7 cellular contexts compared by ENCODE assay signal in genomic region chr17:40284085-40284713, GRCh38. TPM values are rescaled to one million over a fixed set of nuclear protein-coding genes. Genes with fewer than 3 reads are reported as not detected.
A peak's percentile ranks its signal among the peaks of the same experiment; 100 is the strongest.
DNase-seq lines count a peak whose midpoint lies in the region; ATAC-seq and TF ChIP-seq lines count a peak whose summit lies in the region.

No MANE protein-coding gene starts in this region.

- peaks cover 22% of the 10 kb centered on the region for H3F3A ChIP-seq in smooth muscle cell (ENCODE audit: low read depth)

- no peak for TF ChIP-seq POLR2A in gastroesophageal sphincter (IDR thresholded peaks at IDR 0.05)

- H3K79me2 ChIP-seq in smooth muscle cell (ENCODE audit: low read depth): peaks cover 5% of the 10 kb centered on the region

- H3K27me3 ChIP-seq in gastroesophageal sphincter: no peaks in the 10 kb centered on the region
- H3K27me3 ChIP-seq in smooth muscle cell (ENCODE audit: low read depth): no peaks in the 10 kb centered on the region

- H3K27ac ChIP-seq in gastroesophageal sphincter: peak overlapping the region in 3 of 4 donors; percentile 43 to 73 (median 64)
- H3K27ac ChIP-seq in smooth muscle cell (ENCODE audit: low read depth): peak overlapping the region; percentile 92

- H3K4me3 Mint-ChIP-seq in HFFc6: peak overlapping the region; percentile 86

- peaks cover 56% of the 10 kb centered on the region for H3K4me1 Mint-ChIP-seq in HFFc6 (ENCODE audit: low read depth)

- H3K9me3 ChIP-seq in gastroesophageal sphincter: no peaks in the 10 kb centered on the region
- no peaks in the 10 kb centered on the region for H3K9me3 ChIP-seq in smooth muscle cell (replicated peaks; ENCODE audit: low read depth)

- peak; percentile 64 for TF ChIP-seq CTCF in HFFc6 (IDR thresholded peaks at IDR 0.05)
- TF ChIP-seq CTCF in WI38 (IDR thresholded peaks at IDR 0.05; ENCODE audit: low read depth, low read length): peak; percentile 23; the same call in 1 of the 2 replicates
- peak in 2 of 4 experiments; percentile 15 to 26 for TF ChIP-seq CTCF in gastroesophageal sphincter (IDR thresholded peaks at IDR 0.05)
- peak; percentile 5 for TF ChIP-seq CTCF in smooth muscle cell (IDR thresholded peaks at IDR 0.05; ENCODE audit: borderline replicate concordance, insufficient read depth, poor library complexity, severe bottlenecking)

- H3K27me3 Mint-ChIP-seq in HFFc6 (ENCODE audit: insufficient read depth): peaks cover 12% of the 10 kb centered on the region; the same call in 1 of the 2 replicates

- peaks cover 16% of the 10 kb centered on the region for H4K20me1 ChIP-seq in smooth muscle cell (ENCODE audit: low read depth)

- H3K27ac Mint-ChIP-seq in HFFc6: peak overlapping the region; percentile 93

- H3K4me2 ChIP-seq in smooth muscle cell: peak overlapping the region; percentile 75

- H3K9ac ChIP-seq in smooth muscle cell (ENCODE audit: low read depth): peak overlapping the region; percentile 70

- H3K36me3 ChIP-seq in gastroesophageal sphincter: peaks cover 0 to 31% of the 10 kb centered on the region in 2 donors
- H3K36me3 ChIP-seq in smooth muscle cell (ENCODE audit: low read depth): no peaks in the 10 kb centered on the region

- WGBS in gastroesophageal sphincter (ENCODE audit: low coverage in 1 of 2), 2 donors: 22 to 89% methylated on average over 1 of the region's 2 CpGs
- 53% methylated on average over 2 of the region's 2 CpGs for WGBS in smooth muscle cell (ENCODE audit: low lambda C conversion rate)

- no peak for TF ChIP-seq EP300 in gastroesophageal sphincter (IDR thresholded peaks at IDR 0.05)

- H3K4me1 ChIP-seq in gastroesophageal sphincter (peaks cover 0 to 38% (median 5%) of the 10 kb centered on the region in 3 donors), smooth muscle cell (ENCODE audit: low read depth) (peaks cover 4% of the 10 kb centered on the region)

- H3K4me3 ChIP-seq in WI38 (ENCODE audit: low read depth, low read length): peak overlapping the region; percentile 50
- H3K4me3 ChIP-seq in gastroesophageal sphincter: no peak overlapping the region
- H3K4me3 ChIP-seq in smooth muscle cell: peak overlapping the region; percentile 24

- ATAC-seq in gastroesophageal sphincter (no peak), HG03342 (IDR thresholded peaks at IDR 0.05; ENCODE audit: unreplicated experiment) (no peak), HG03280 (IDR thresholded peaks at IDR 0.05; ENCODE audit: unreplicated experiment) (no peak)

- peaks cover 49% of the 10 kb centered on the region for H3K36me3 Mint-ChIP-seq in HFFc6 (ENCODE audit: low read depth)

- DNase-seq in HFFc6 (peak; percentile 73), smooth muscle cell (lab: John Stamatoyannopoulos, UW; ENCODE audit: unreplicated experiment) (no peak), NCI-H345 (lab: John Stamatoyannopoulos, UW) (no peak)

- H3K9me3 Mint-ChIP-seq in HFFc6: peaks cover 7% of the 10 kb centered on the region

- no peak overlapping the region for H2AFZ ChIP-seq in smooth muscle cell (ENCODE audit: low read depth)

RNA-seq across cellular contexts. Expression of gene CDC6, which starts 3.5 kb away (rescaled TPM):
- 10 to 100 TPM; 16.9 to 36.0 (median 31.5) TPM for total RNA-seq in HFFc6 (2021; fragmentation: NEBNext Ultra II Directional; extraction: Animal tissue kit (Norgen Biotek cat#: 25700))
- total RNA-seq in gastroesophageal sphincter (1 to 10 TPM in 2 of 4 donors, under 1 TPM in 1, not detected in 1; 0.54 to 2.2 (median 1.2) TPM), smooth muscle cell (10.4 and 15.1 TPM in 2 replicates)
- polyA plus RNA-seq in smooth muscle cell: 5.2 and 5.5 TPM in 2 replicates

RNA-seq across cellular contexts. Expression of gene RARA, which starts 24.8 kb away (rescaled TPM):
- total RNA-seq in HFFc6 (2021; fragmentation: NEBNext Ultra II Directional; extraction: Animal tissue kit (Norgen Biotek cat#: 25700)): 10 to 100 TPM; 27.1 to 32.2 (median 28.8) TPM
- total RNA-seq in gastroesophageal sphincter (10 to 100 TPM; 18.5 to 41.8 (median 28.5) TPM), smooth muscle cell (13.6 and 22.5 TPM in 2 replicates)
- polyA plus RNA-seq in smooth muscle cell: 21.6 and 22.1 TPM in 2 replicates

Comparison
In these comparisons a context has a peak if more than half of its experiments do, and no peak if none do; other contexts are left out.
1. H3K4me3 ChIP-seq: peak in WI38 (single experiment) and smooth muscle cell (single experiment); none in gastroesophageal sphincter (0 of 2).